In genomic region chr17:67810464-67810863, GRCh38 we compare ENCODE assay signal across 1 cellular context.
A peak's percentile ranks its signal among the peaks of the same experiment; 100 is the strongest.
TF ChIP-seq lines count a peak whose summit lies in the region.

No MANE protein-coding gene starts in this region.

TF ChIP-seq in HepG2, 621 proteins besides CTCF, POLR2A, EP300 and RAD21:
- TF ChIP-seq ZNF83 (CRISPR knock-in tag; IDR thresholded peaks at IDR 0.05; ENCODE audit: borderline replicate concordance) (no peak), ZKSCAN8 (CRISPR knock-in tag; IDR thresholded peaks at IDR 0.05; ENCODE audit: borderline replicate concordance) (0 out of 2 replicates have a peak, but pooled peaks have one; percentile 66)
